ENCODE assay signal across 1 cellular context in the genomic region with DNA sequence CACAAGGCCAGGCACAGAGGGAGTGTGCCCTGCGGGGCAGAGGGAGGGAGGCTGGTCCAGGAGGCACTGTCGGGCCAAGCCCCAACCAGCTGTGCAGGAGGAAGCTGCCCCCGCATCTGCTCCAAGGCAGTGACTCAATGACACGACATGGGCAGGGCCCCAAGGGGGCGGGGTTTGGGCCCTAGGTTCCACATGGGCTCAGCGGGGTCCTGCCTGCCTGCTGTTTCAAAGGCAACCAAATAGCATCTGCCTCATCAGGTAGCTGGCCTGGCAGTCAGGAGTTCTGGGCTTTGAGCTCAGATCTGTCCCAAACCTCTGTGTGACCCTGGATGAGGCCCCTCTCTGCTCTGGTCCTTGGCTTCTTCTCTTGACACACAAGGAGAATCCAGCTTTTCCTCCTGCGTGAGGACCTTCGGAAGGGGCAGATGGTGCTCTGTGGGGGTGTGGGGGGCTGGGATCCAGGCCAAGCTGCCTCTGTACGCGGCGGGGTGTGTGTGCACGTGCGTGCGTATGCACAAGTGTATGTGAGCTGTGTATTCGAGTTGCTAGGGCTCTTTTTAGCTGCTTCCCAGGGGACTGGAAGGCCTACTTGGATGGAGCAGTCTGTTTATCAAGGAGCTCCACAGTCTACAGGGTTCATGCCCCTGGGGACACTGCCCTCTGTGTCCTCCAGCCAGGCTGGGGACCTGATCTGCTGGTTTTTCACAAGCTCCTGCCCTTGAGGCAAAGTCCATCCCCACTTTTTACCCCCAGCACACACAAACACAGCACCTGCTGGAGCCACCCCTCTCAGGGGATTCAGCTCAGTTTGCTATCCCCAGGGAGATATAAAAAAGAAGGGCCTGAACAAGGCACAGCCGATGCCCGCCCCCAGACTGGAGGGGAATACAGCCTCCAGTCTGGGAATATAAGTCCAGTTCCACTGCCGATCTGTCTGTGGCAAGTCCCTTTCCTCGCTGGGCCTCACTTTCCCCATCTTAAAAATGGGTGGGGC.
TF ChIP-seq lines count a peak whose summit lies in the region.

No MANE protein-coding gene starts in this region.

TF ChIP-seq in HepG2, 621 proteins besides CTCF, POLR2A, EP300 and RAD21 (continued from another document and continues in another):
- TF ChIP-seq, protein P1, sequence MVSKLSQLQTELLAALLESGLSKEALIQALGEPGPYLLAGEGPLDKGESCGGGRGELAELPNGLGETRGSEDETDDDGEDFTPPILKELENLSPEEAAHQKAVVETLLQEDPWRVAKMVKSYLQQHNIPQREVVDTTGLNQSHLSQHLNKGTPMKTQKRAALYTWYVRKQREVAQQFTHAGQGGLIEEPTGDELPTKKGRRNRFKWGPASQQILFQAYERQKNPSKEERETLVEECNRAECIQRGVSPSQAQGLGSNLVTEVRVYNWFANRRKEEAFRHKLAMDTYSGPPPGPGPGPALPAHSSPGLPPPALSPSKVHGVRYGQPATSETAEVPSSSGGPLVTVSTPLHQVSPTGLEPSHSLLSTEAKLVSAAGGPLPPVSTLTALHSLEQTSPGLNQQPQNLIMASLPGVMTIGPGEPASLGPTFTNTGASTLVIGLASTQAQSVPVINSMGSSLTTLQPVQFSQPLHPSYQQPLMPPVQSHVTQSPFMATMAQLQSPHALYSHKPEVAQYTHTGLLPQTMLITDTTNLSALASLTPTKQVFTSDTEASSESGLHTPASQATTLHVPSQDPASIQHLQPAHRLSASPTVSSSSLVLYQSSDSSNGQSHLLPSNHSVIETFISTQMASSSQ (IDR thresholded peaks at IDR 0.05; ENCODE audit: low read depth) = no peak
- TF ChIP-seq, protein P1 (CRISPR knock-in tag; IDR thresholded peaks at IDR 0.05; ENCODE audit: borderline replicate concordance) = 0 out of 2 replicates have a peak, but pooled peaks have one; percentile 36
- TF ChIP-seq NR2F2 (IDR thresholded peaks at IDR 0.05; ENCODE audit: borderline replicate concordance, low read depth) (peak; percentile 25; the same call in 1 of the 2 replicates), TOE1 (CRISPR knock-in tag; IDR thresholded peaks at IDR 0.05) (no peak), RARA (CRISPR knock-in tag; IDR thresholded peaks at IDR 0.05) (peak; percentile 77), XBP1 (CRISPR knock-in tag; IDR thresholded peaks at IDR 0.05) (no peak), CEBPB (IDR thresholded peaks at IDR 0.05; ENCODE audit: borderline replicate concordance, low read depth, low read length) (no peak), CENPBD1 (CRISPR knock-in tag; IDR thresholded peaks at IDR 0.05; ENCODE audit: borderline replicate concordance, low read depth) (no peak), PREB (CRISPR knock-in tag; IDR thresholded peaks at IDR 0.05) (no peak), ZBTB38 (CRISPR knock-in tag; IDR thresholded peaks at IDR 0.05) (no peak), BCL6 (CRISPR knock-in tag; IDR thresholded peaks at IDR 0.05) (peak; percentile 36; the same call in 1 of the 2 replicates), NCOA2 (CRISPR knock-in tag; IDR thresholded peaks at IDR 0.05) (0 out of 2 replicates have a peak, but pooled peaks have one; percentile 29), GLI4 (CRISPR knock-in tag; IDR thresholded peaks at IDR 0.05; ENCODE audit: borderline replicate concordance) (no peak), JUN (CRISPR knock-in tag; IDR thresholded peaks at IDR 0.05) (no peak), SETDB1 (CRISPR knock-in tag; IDR thresholded peaks at IDR 0.05; ENCODE audit: borderline replicate concordance) (no peak), HNRNPH1 (optimal IDR thresholded peaks at IDR 0.05; ENCODE audit: low read depth, low read length) (no peak), SIN3B (IDR thresholded peaks at IDR 0.05; ENCODE audit: low read length) (no peak), IKZF4 (CRISPR knock-in tag; IDR thresholded peaks at IDR 0.05; ENCODE audit: borderline replicate concordance, low read depth, not compliant biosample characterization) (peak; percentile 73), ELF1 (CRISPR knock-in tag; IDR thresholded peaks at IDR 0.05) (peak; percentile 17; the same call in 1 of the 2 replicates), ZBTB26 (CRISPR knock-in tag; IDR thresholded peaks at IDR 0.05; ENCODE audit: borderline replicate concordance) (0 out of 2 replicates have a peak, but pooled peaks have one; percentile 43), NCOA5 (CRISPR knock-in tag; IDR thresholded peaks at IDR 0.05) (no peak), TBX2 (CRISPR knock-in tag; IDR thresholded peaks at IDR 0.05; ENCODE audit: borderline replicate concordance) (peak; percentile 30; the same call in 1 of the 2 replicates), ZFAT (CRISPR knock-in tag; conservative IDR thresholded peaks at IDR 0.05) (no peak), RNF2 (conservative IDR thresholded peaks at IDR 0.05; ENCODE audit: low read depth) (no peak), NR2F6 (IDR thresholded peaks at IDR 0.05) (peak; percentile 54), NR2F6 (CRISPR knock-in tag; IDR thresholded peaks at IDR 0.05) (peak; percentile 63), SIX1 (CRISPR knock-in tag; IDR thresholded peaks at IDR 0.05; ENCODE audit: borderline replicate concordance) (no peak), RERE (CRISPR knock-in tag; IDR thresholded peaks at IDR 0.05; ENCODE audit: low read depth) (no peak; the same call in 1 of the 2 replicates), ZNF589 (CRISPR knock-in tag; conservative IDR thresholded peaks at IDR 0.05) (no peak), SOX13 (IDR thresholded peaks at IDR 0.05) (no peak), SOX13 (CRISPR knock-in tag; conservative IDR thresholded peaks at IDR 0.05 in 1 of 2, IDR thresholded peaks at IDR 0.05 in 1 of 2) (peak in 1 of 2 experiments; percentile 33; a peak in 1 of 4 replicates), ARNT (IDR thresholded peaks at IDR 0.05) (no peak), FOXM1 (CRISPR knock-in tag; IDR thresholded peaks at IDR 0.05) (no peak), RCOR2 (CRISPR knock-in tag; IDR thresholded peaks at IDR 0.05) (no peak), ZNF33A (CRISPR knock-in tag; IDR thresholded peaks at IDR 0.05; ENCODE audit: borderline replicate concordance) (no peak), RBAK (CRISPR knock-in tag; IDR thresholded peaks at IDR 0.05) (no peak), SAP130 (CRISPR knock-in tag; IDR thresholded peaks at IDR 0.05; ENCODE audit: low read depth) (peak; percentile 47), ZFP62 (CRISPR knock-in tag; IDR thresholded peaks at IDR 0.05) (no peak), TSC22D2 (CRISPR knock-in tag; IDR thresholded peaks at IDR 0.05; ENCODE audit: borderline replicate concordance) (no peak), HNF4G (IDR thresholded peaks at IDR 0.05; ENCODE audit: borderline replicate concordance, low read depth, low read length) (peak; percentile 70), HNF4G (CRISPR knock-in tag; IDR thresholded peaks at IDR 0.05; ENCODE audit: borderline replicate concordance, low read depth) (peak; percentile 77; the same call in 1 of the 2 replicates), PATZ1 (CRISPR knock-in tag; IDR thresholded peaks at IDR 0.05) (peak; percentile 26; the same call in 1 of the 2 replicates), ZNF768 (CRISPR knock-in tag; IDR thresholded peaks at IDR 0.05) (0 out of 2 replicates have a peak, but pooled peaks have one; percentile 24)
- TF ChIP-seq, protein P2, sequence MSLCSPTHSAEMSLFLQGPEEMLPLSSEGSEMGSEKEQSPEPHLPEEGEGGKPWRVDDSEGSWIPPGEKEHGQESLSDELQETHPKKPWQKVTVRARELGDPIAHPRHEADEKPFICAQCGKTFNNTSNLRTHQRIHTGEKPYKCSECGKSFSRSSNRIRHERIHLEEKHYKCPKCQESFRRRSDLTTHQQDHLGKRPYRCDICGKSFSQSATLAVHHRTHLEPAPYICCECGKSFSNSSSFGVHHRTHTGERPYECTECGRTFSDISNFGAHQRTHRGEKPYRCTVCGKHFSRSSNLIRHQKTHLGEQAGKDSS (CRISPR knock-in tag; IDR thresholded peaks at IDR 0.05; ENCODE audit: borderline replicate concordance, low read depth) = no peak; the same call in 1 of the 2 replicates
